1 cellular context compared by ENCODE assay signal in the genomic region with DNA sequence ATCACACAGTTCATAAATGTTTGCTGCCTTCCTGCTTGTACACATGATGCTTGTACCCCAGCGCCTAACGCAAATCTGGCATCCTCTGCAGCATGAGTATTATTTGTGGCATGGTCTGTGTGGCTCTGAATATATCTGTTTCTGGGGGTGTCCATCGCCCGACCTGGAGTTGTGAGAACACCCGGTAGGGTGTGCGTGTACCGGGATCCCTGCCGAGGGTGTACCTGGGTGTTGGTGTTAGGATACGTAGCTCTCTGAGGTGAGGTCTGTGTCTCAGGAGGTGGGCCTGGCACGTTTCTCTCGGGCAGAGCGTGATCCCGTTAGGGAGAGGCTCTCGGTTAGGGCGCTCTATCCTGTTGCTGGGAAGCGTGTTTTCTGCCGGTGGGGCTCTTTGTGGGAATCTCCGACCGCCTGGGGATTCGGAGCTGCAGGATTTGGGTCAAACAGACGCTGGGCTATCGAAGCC.
TF ChIP-seq lines count a peak whose summit lies in the region.

No MANE protein-coding gene starts in this region.

TF ChIP-seq in HepG2, 621 proteins besides CTCF, POLR2A, EP300 and RAD21 (continued from another document and continues in another):
- TF ChIP-seq ZNF160 (CRISPR knock-in tag; IDR thresholded peaks at IDR 0.05) (no peak), ZNF790 (CRISPR knock-in tag; IDR thresholded peaks at IDR 0.05; ENCODE audit: borderline replicate concordance) (no peak; the same call in 1 of the 2 replicates), ZBTB7B (CRISPR knock-in tag; IDR thresholded peaks at IDR 0.05) (no peak), TBL1XR1 (IDR thresholded peaks at IDR 0.05; ENCODE audit: borderline replicate concordance, low read length, partially characterized antibody) (no peak), AGO1 (IDR thresholded peaks at IDR 0.05; ENCODE audit: low read depth, low read length, poor library complexity, severe bottlenecking) (no peak), NFIB (CRISPR knock-in tag; IDR thresholded peaks at IDR 0.05; ENCODE audit: borderline replicate concordance) (no peak), ZSCAN31 (CRISPR knock-in tag; IDR thresholded peaks at IDR 0.05; ENCODE audit: low read depth) (0 out of 2 replicates have a peak, but pooled peaks have one; percentile 7), MAFK (conservative IDR thresholded peaks at IDR 0.05 in 1 of 2, IDR thresholded peaks at IDR 0.05 in 1 of 2; ENCODE audit: low read length in 2 of 2) (no peak), KAT8 (CRISPR knock-in tag; IDR thresholded peaks at IDR 0.05) (no peak), NFKB2 (CRISPR knock-in tag; IDR thresholded peaks at IDR 0.05; ENCODE audit: borderline replicate concordance) (no peak), NBN (conservative IDR thresholded peaks at IDR 0.05) (no peak), ZFP41 (CRISPR knock-in tag; IDR thresholded peaks at IDR 0.05; ENCODE audit: borderline replicate concordance) (peak; percentile 67; the same call in 1 of the 2 replicates), EHMT2 (IDR thresholded peaks at IDR 0.05; ENCODE audit: borderline replicate concordance, low read depth, low read length) (no peak), GZF1 (CRISPR knock-in tag; IDR thresholded peaks at IDR 0.05) (no peak), NFE2L1 (CRISPR knock-in tag; IDR thresholded peaks at IDR 0.05; ENCODE audit: borderline replicate concordance) (0 out of 2 replicates have a peak, but pooled peaks have one; percentile 66), BRD4 (CRISPR knock-in tag; IDR thresholded peaks at IDR 0.05) (no peak), ZNF724P (CRISPR knock-in tag; IDR thresholded peaks at IDR 0.05; ENCODE audit: borderline replicate concordance) (no peak), ATF7-NPFF (CRISPR knock-in tag; IDR thresholded peaks at IDR 0.05; ENCODE audit: low read depth) (no peak), MYC (CRISPR knock-in tag; IDR thresholded peaks at IDR 0.05; ENCODE audit: borderline replicate concordance) (no peak), RXRA (CRISPR knock-in tag; IDR thresholded peaks at IDR 0.05) (no peak), ZNF563 (CRISPR knock-in tag; IDR thresholded peaks at IDR 0.05) (no peak), PCBP2 (optimal IDR thresholded peaks at IDR 0.05; ENCODE audit: low read depth, low read length, poor library complexity, severe bottlenecking) (no peak), FOXK1 (CRISPR knock-in tag; IDR thresholded peaks at IDR 0.05; ENCODE audit: borderline replicate concordance, low read depth) (no peak), REPIN1 (CRISPR knock-in tag; IDR thresholded peaks at IDR 0.05; ENCODE audit: borderline replicate concordance, low read depth) (peak; percentile 55; the same call in 1 of the 2 replicates), FOXM1 (CRISPR knock-in tag; IDR thresholded peaks at IDR 0.05) (0 out of 2 replicates have a peak, but pooled peaks have one; percentile 6), ZNF326 (CRISPR knock-in tag; IDR thresholded peaks at IDR 0.05; ENCODE audit: borderline replicate concordance) (no peak), CENPT (CRISPR knock-in tag; IDR thresholded peaks at IDR 0.05; ENCODE audit: low read depth) (no peak), POGZ (CRISPR knock-in tag; IDR thresholded peaks at IDR 0.05) (0 out of 2 replicates have a peak, but pooled peaks have one; percentile 6), ZNF337 (CRISPR knock-in tag; IDR thresholded peaks at IDR 0.05; ENCODE audit: borderline replicate concordance, low read depth) (no peak), ESRRA (CRISPR knock-in tag; IDR thresholded peaks at IDR 0.05; ENCODE audit: low read depth) (0 out of 2 replicates have a peak, but pooled peaks have one; percentile 7)
- TF ChIP-seq, protein P1, sequence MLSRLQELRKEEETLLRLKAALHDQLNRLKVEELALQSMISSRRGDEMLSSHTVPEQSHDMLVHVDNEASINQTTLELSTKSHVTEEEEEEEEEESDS (CRISPR knock-in tag; IDR thresholded peaks at IDR 0.05; ENCODE audit: borderline replicate concordance) = no peak
- TF ChIP-seq, protein P2, sequence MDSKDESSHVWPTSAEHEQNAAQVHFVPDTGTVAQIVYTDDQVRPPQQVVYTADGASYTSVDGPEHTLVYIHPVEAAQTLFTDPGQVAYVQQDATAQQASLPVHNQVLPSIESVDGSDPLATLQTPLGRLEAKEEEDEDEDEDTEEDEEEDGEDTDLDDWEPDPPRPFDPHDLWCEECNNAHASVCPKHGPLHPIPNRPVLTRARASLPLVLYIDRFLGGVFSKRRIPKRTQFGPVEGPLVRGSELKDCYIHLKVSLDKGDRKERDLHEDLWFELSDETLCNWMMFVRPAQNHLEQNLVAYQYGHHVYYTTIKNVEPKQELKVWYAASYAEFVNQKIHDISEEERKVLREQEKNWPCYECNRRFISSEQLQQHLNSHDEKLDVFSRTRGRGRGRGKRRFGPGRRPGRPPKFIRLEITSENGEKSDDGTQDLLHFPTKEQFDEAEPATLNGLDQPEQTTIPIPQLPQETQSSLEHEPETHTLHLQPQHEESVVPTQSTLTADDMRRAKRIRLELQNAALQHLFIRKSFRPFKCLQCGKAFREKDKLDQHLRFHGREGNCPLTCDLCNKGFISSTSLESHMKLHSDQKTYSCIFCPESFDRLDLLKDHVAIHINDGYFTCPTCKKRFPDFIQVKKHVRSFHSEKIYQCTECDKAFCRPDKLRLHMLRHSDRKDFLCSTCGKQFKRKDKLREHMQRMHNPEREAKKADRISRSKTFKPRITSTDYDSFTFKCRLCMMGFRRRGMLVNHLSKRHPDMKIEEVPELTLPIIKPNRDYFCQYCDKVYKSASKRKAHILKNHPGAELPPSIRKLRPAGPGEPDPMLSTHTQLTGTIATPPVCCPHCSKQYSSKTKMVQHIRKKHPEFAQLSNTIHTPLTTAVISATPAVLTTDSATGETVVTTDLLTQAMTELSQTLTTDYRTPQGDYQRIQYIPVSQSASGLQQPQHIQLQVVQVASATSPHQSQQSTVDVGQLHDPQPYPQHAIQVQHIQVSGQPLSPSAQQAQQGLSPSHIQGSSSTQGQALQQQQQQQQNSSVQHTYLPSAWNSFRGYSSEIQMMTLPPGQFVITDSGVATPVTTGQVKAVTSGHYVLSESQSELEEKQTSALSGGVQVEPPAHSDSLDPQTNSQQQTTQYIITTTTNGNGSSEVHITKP (CRISPR knock-in tag; IDR thresholded peaks at IDR 0.05; ENCODE audit: low read depth) = no peak
- TF ChIP-seq, protein P3, sequence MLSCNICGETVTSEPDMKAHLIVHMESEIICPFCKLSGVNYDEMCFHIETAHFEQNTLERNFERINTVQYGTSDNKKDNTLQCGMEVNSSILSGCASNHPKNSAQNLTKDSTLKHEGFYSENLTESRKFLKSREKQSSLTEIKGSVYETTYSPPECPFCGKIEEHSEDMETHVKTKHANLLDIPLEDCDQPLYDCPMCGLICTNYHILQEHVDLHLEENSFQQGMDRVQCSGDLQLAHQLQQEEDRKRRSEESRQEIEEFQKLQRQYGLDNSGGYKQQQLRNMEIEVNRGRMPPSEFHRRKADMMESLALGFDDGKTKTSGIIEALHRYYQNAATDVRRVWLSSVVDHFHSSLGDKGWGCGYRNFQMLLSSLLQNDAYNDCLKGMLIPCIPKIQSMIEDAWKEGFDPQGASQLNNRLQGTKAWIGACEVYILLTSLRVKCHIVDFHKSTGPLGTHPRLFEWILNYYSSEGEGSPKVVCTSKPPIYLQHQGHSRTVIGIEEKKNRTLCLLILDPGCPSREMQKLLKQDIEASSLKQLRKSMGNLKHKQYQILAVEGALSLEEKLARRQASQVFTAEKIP (CRISPR knock-in tag; IDR thresholded peaks at IDR 0.05; ENCODE audit: borderline replicate concordance) = 0 out of 2 replicates have a peak, but pooled peaks have one; percentile 59
- TF ChIP-seq, protein P4, sequence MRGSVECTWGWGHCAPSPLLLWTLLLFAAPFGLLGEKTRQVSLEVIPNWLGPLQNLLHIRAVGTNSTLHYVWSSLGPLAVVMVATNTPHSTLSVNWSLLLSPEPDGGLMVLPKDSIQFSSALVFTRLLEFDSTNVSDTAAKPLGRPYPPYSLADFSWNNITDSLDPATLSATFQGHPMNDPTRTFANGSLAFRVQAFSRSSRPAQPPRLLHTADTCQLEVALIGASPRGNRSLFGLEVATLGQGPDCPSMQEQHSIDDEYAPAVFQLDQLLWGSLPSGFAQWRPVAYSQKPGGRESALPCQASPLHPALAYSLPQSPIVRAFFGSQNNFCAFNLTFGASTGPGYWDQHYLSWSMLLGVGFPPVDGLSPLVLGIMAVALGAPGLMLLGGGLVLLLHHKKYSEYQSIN (CRISPR knock-in tag; IDR thresholded peaks at IDR 0.05; ENCODE audit: borderline replicate concordance) = no peak
- TF ChIP-seq, protein P5, sequence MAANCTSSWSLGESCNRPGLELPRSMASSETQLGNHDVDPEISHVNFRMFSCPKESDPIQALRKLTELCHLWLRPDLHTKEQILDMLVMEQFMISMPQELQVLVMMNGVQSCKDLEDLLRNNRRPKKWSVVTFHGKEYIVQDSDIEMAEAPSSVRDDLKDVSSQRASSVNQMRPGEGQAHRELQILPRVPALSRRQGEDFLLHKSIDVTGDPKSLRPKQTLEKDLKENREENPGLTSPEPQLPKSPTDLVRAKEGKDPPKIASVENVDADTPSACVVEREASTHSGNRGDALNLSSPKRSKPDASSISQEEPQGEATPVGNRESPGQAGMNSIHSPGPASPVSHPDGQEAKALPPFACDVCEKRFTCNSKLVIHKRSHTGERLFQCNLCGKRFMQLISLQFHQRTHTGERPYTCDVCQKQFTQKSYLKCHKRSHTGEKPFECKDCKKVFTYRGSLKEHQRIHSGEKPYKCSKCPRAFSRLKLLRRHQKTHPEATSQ (CRISPR knock-in tag; IDR thresholded peaks at IDR 0.05; ENCODE audit: borderline replicate concordance) = no peak
- TF ChIP-seq, protein P6, sequence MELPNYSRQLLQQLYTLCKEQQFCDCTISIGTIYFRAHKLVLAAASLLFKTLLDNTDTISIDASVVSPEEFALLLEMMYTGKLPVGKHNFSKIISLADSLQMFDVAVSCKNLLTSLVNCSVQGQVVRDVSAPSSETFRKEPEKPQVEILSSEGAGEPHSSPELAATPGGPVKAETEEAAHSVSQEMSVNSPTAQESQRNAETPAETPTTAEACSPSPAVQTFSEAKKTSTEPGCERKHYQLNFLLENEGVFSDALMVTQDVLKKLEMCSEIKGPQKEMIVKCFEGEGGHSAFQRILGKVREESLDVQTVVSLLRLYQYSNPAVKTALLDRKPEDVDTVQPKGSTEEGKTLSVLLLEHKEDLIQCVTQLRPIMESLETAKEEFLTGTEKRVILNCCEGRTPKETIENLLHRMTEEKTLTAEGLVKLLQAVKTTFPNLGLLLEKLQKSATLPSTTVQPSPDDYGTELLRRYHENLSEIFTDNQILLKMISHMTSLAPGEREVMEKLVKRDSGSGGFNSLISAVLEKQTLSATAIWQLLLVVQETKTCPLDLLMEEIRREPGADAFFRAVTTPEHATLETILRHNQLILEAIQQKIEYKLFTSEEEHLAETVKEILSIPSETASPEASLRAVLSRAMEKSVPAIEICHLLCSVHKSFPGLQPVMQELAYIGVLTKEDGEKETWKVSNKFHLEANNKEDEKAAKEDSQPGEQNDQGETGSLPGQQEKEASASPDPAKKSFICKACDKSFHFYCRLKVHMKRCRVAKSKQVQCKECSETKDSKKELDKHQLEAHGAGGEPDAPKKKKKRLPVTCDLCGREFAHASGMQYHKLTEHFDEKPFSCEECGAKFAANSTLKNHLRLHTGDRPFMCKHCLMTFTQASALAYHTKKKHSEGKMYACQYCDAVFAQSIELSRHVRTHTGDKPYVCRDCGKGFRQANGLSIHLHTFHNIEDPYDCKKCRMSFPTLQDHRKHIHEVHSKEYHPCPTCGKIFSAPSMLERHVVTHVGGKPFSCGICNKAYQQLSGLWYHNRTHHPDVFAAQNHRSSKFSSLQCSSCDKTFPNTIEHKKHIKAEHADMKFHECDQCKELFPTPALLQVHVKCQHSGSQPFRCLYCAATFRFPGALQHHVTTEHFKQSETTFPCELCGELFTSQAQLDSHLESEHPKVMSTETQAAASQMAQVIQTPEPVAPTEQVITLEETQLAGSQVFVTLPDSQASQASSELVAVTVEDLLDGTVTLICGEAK (IDR thresholded peaks at IDR 0.05) = no peak
- TF ChIP-seq, protein P6 (CRISPR knock-in tag; IDR thresholded peaks at IDR 0.05) = peak; percentile 25; the same call in 1 of the 2 replicates
- TF ChIP-seq, protein P7, sequence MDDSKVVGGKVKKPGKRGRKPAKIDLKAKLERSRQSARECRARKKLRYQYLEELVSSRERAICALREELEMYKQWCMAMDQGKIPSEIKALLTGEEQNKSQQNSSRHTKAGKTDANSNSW (CRISPR knock-in tag; IDR thresholded peaks at IDR 0.05; ENCODE audit: borderline replicate concordance) = no peak
- TF ChIP-seq, protein P8, sequence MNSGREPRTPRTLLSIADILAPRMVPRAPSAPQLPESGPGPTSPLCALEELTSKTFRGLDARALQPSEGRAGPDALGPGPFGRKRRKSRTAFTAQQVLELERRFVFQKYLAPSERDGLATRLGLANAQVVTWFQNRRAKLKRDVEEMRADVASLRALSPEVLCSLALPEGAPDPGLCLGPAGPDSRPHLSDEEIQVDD (CRISPR knock-in tag; IDR thresholded peaks at IDR 0.05; ENCODE audit: borderline replicate concordance) = no peak
